30 cellular contexts compared by ENCODE assay signal in genomic region chr14:106287506-106287905, GRCh38.
"Had no signal": no experiment of that assay in that cellular context is flagged by ENCODE, and none has a peak within 500 bp of the region (broad histone marks: within the 10 kb centered on the region; RNA-seq: fewer than 3 reads in every experiment).

No MANE protein-coding gene starts in this region.

- H3K79me2 ChIP-seq: parathyroid adenoma had no signal

- ATAC-seq: naive thymus-derived CD8-positive, alpha-beta T cell; psoas muscle; right cardiac atrium; right lobe of liver; stimulated activated memory B cell treated with anti-CD40 and anti-IgM and Interleukin-4, amounts not matched to agents 10 μg/mL and 1 μg/mL and 100 μg/mL, for 72 hours; stimulated activated naive CD8-positive, alpha-beta T cell treated with anti-CD3 and anti-CD28 coated beads, Interleukin-15, amount 100 ng/mL, for 72 hours; stimulated activated naive CD8-positive, alpha-beta T cell treated with anti-CD3 and anti-CD28 coated beads, Interleukin-15, Interleukin-2, amounts not matched to agents 100 U/mL and 50 U/mL, for 24 hours had no signal

- H3K9me3 ChIP-seq: ovary, psoas muscle, right lobe of liver, sigmoid colon, suprapubic skin, thoracic aorta, thyroid gland, upper lobe of left lung, uterus had no signal

- FAIRE-seq: small intestine had no signal

- H3K36me3 Mint-ChIP-seq: naive B cell; naive thymus-derived CD8-positive, alpha-beta T cell; neural progenitor cell; stimulated activated memory B cell treated with anti-CD40 and anti-IgM and Interleukin-4, amounts not matched to agents 10 μg/mL and 1 μg/mL and 100 μg/mL, for 72 hours had no signal

- H3K4me3 ChIP-seq: neural progenitor cell, ovary, psoas muscle, right lobe of liver, sigmoid colon, suprapubic skin, thoracic aorta, thyroid gland, tibial nerve, upper lobe of left lung, uterus had no signal

- H3K4me1 Mint-ChIP-seq: naive B cell; naive thymus-derived CD8-positive, alpha-beta T cell; nephron; neural progenitor cell; stimulated activated memory B cell treated with anti-CD40 and anti-IgM and Interleukin-4, amounts not matched to agents 10 μg/mL and 1 μg/mL and 100 μg/mL, for 72 hours; stimulated activated naive CD8-positive, alpha-beta T cell treated with anti-CD3 and anti-CD28 coated beads, Interleukin-15, amount 100 ng/mL, for 72 hours had no signal

- H3K27ac ChIP-seq: neural progenitor cell, ovary, parathyroid adenoma, psoas muscle, right lobe of liver, sigmoid colon, suprapubic skin, thoracic aorta, thyroid gland, tibial nerve, upper lobe of left lung, uterus had no signal

- H3K36me3 ChIP-seq: neural progenitor cell, ovary, right lobe of liver, sigmoid colon, suprapubic skin, thoracic aorta, thyroid gland, tibial nerve, upper lobe of left lung, uterus had no signal

- H3K27me3 ChIP-seq: neural progenitor cell, ovary, right lobe of liver, suprapubic skin, thyroid gland, tibial nerve, upper lobe of left lung, uterus had no signal

- DNase-seq: naive B cell; naive thymus-derived CD8-positive, alpha-beta T cell; occipital lobe; ovary; posterior cingulate gyrus; psoas muscle; right cardiac atrium; right lobe of liver; sigmoid colon; small intestine; stimulated activated CD4-positive, alpha-beta T cell treated with anti-CD3 and anti-CD28 coated beads, Interleukin-12 subunit alpha, Interleukin-12 subunit beta, amount 100 ng/mL, for 4 hours; stimulated activated CD4-positive, alpha-beta T cell treated with anti-CD3 and anti-CD28 coated beads, Interleukin-1b, Interleukin-23, amount 100 ng/mL, for 48 hours; stimulated activated CD4-positive, alpha-beta T cell treated with anti-CD3 and anti-CD28 coated beads, Interleukin-4, amount 100 ng/mL, for 1 hour; stimulated activated CD4-positive, alpha-beta T cell treated with anti-CD3 and anti-CD28 coated beads, Interleukin-4, amount 100 ng/mL, for 4 hours; stimulated activated CD8-positive, alpha-beta memory T cell treated with anti-CD3 and anti-CD28 coated beads, Interleukin-4, amount 100 ng/mL, for 48 hours; stimulated activated naive CD8-positive, alpha-beta T cell treated with anti-CD3 and anti-CD28 coated beads, Interleukin-15, amount 100 ng/mL, for 72 hours; stimulated activated naive CD8-positive, alpha-beta T cell treated with anti-CD3 and anti-CD28 coated beads, Interleukin-15, Interleukin-2, amounts not matched to agents 100 U/mL and 50 U/mL, for 24 hours; substantia nigra; thyroid gland; trophoblast cell; uterus had no signal

- H3K9me3 Mint-ChIP-seq: naive B cell; naive thymus-derived CD8-positive, alpha-beta T cell; stimulated activated memory B cell treated with anti-CD40 and anti-IgM and Interleukin-4, amounts not matched to agents 10 μg/mL and 1 μg/mL and 100 μg/mL, for 72 hours; stimulated activated naive CD8-positive, alpha-beta T cell treated with anti-CD3 and anti-CD28 coated beads, Interleukin-15, amount 100 ng/mL, for 72 hours had no signal

- H3K9ac ChIP-seq: neural progenitor cell had no signal

- H3K4me2 ChIP-seq: neural progenitor cell had no signal

- H3K4me3 Mint-ChIP-seq: naive B cell; naive thymus-derived CD8-positive, alpha-beta T cell; nephron; neural progenitor cell; stimulated activated memory B cell treated with anti-CD40 and anti-IgM and Interleukin-4, amounts not matched to agents 10 μg/mL and 1 μg/mL and 100 μg/mL, for 72 hours; stimulated activated naive CD8-positive, alpha-beta T cell treated with anti-CD3 and anti-CD28 coated beads, Interleukin-15, amount 100 ng/mL, for 72 hours had no signal

- H3K4me1 ChIP-seq: neural progenitor cell, parathyroid adenoma, psoas muscle, right lobe of liver, sigmoid colon, suprapubic skin, thyroid gland, tibial nerve, upper lobe of left lung, uterus had no signal

- H3K27me3 Mint-ChIP-seq: progenitor cell of endocrine pancreas; stimulated activated memory B cell treated with anti-CD40 and anti-IgM and Interleukin-4, amounts not matched to agents 10 μg/mL and 1 μg/mL and 100 μg/mL, for 72 hours had no signal

- H3K27ac Mint-ChIP-seq: nephron; neural progenitor cell; progenitor cell of endocrine pancreas; stimulated activated memory B cell treated with anti-CD40 and anti-IgM and Interleukin-4, amounts not matched to agents 10 μg/mL and 1 μg/mL and 100 μg/mL, for 72 hours; stimulated activated naive CD8-positive, alpha-beta T cell treated with anti-CD3 and anti-CD28 coated beads, Interleukin-15, amount 100 ng/mL, for 72 hours had no signal

- H2AFZ ChIP-seq: neural progenitor cell, parathyroid adenoma had no signal
